ENCODE assay signal across 8 cellular contexts in genomic region chr6:33323623-33323948, GRCh38. TPM values are rescaled to one million over a fixed set of nuclear protein-coding genes. Genes with fewer than 3 reads are reported as not detected.
DNase-seq lines count a peak whose midpoint lies in the region; ATAC-seq and TF ChIP-seq lines count a peak whose summit lies in the region.

No MANE protein-coding gene starts in this region.

- H3K4me2 ChIP-seq in OCI-LY1 (ENCODE audit: low read length), result peak overlapping the region; percentile 96

- H3K4me3 ChIP-seq in left ventricle myocardium inferior, result peak overlapping the region; percentile 82
- peak overlapping the region; percentile 83 for H3K4me3 ChIP-seq in OCI-LY1 (ENCODE audit: low read depth, low read length, poor library complexity, severe bottlenecking)
- H3K4me3 ChIP-seq in epithelial cell of esophagus (ENCODE audit: low read length), result peak overlapping the region; percentile 91
- H3K4me3 ChIP-seq in rectal smooth muscle tissue (ENCODE audit: low read length), result peak overlapping the region; percentile 75

- TF ChIP-seq CTCF in left ventricle myocardium inferior (IDR thresholded peaks at IDR 0.05; ENCODE audit: borderline replicate concordance) (no peak), OCI-LY1 (IDR thresholded peaks at IDR 0.05; ENCODE audit: low read length) (no peak), epithelial cell of esophagus (IDR thresholded peaks at IDR 0.05; ENCODE audit: insufficient read depth, low read depth, low read length, missing control alignments) (no peak)

- peaks cover 10% of the 10 kb centered on the region; the same call in 1 of the 2 replicates for H3K79me2 ChIP-seq in OCI-LY1 (ENCODE audit: insufficient read depth, low read length)

- no peaks in the 10 kb centered on the region for H3K9me2 ChIP-seq in OCI-LY1 (ENCODE audit: low read depth, low read length)

- DNase-seq in left ventricle myocardium inferior (no peak), left ventricle myocardium superior (no peak), epithelial cell of esophagus (ENCODE audit: low read depth) (no peak), GM19240 (ENCODE audit: insufficient read length, low spot score) (no peak)
- DNase-seq in stimulated activated CD4-positive, alpha-beta T cell treated with anti-CD3 and anti-CD28 coated beads, Interleukin-1b, Interleukin-23, amount 100 ng/mL, for 48 hours, result no peak

- H3K27ac ChIP-seq in left ventricle myocardium inferior (replicated peaks) (peak overlapping the region; percentile 93), OCI-LY1 (ENCODE audit: low read depth, low read length, poor library complexity, severe bottlenecking) (peak overlapping the region; percentile 97), rectal smooth muscle tissue (ENCODE audit: low read depth, low read length) (peak overlapping the region; percentile 85)

- H3K36me3 ChIP-seq in left ventricle myocardium inferior (peaks cover 31% of the 10 kb centered on the region), OCI-LY1 (ENCODE audit: insufficient read depth, low read length) (peaks cover 29% of the 10 kb centered on the region), rectal smooth muscle tissue (ENCODE audit: control insufficient read depth, insufficient read depth, low read length) (peaks cover 17% of the 10 kb centered on the region)

- no peaks in the 10 kb centered on the region for H3K9me3 ChIP-seq in left ventricle myocardium inferior (replicated peaks)
- no peaks in the 10 kb centered on the region for H3K9me3 ChIP-seq in OCI-LY1 (ENCODE audit: low read length)

- H3K9ac ChIP-seq in OCI-LY1 (ENCODE audit: low read length) (peak overlapping the region; percentile 79), rectal smooth muscle tissue (ENCODE audit: low read length) (no peak overlapping the region)

- no peak for ATAC-seq in left ventricle myocardium superior
- ATAC-seq in HG02610 (IDR thresholded peaks at IDR 0.05; ENCODE audit: unreplicated experiment), result no peak

- intact Hi-C loops in left ventricle myocardium inferior (cut with micrococcal nuclease), result no loop called here
- intact Hi-C loops in left ventricle myocardium superior (cut with micrococcal nuclease), result no loop called here

- H3K27me3 ChIP-seq in left ventricle myocardium inferior (ENCODE audit: low read depth), result no peaks in the 10 kb centered on the region
- no peaks in the 10 kb centered on the region for H3K27me3 ChIP-seq in OCI-LY1 (ENCODE audit: insufficient read depth, low read length)
- no peaks in the 10 kb centered on the region for H3K27me3 ChIP-seq in rectal smooth muscle tissue (ENCODE audit: control insufficient read depth, insufficient read depth, low read length)

- H3K4me1 ChIP-seq in left ventricle myocardium inferior (peaks cover 51% of the 10 kb centered on the region), OCI-LY1 (ENCODE audit: insufficient read depth, low read length, severe bottlenecking) (peaks cover 60% of the 10 kb centered on the region), rectal smooth muscle tissue (ENCODE audit: control insufficient read depth, insufficient read depth, low read length) (peaks cover 4% of the 10 kb centered on the region)

- H4K20me1 ChIP-seq in OCI-LY1 (ENCODE audit: insufficient read depth, low read length), result no peaks in the 10 kb centered on the region

- H3F3A ChIP-seq in OCI-LY1 (ENCODE audit: insufficient read depth, low read length), result peaks cover 6% of the 10 kb centered on the region; the same call in 1 of the 2 replicates

- no peak overlapping the region for H2AFZ ChIP-seq in OCI-LY1 (ENCODE audit: low read length)

RNA-seq across cellular contexts. Expression of gene DAXX, which starts 0.8 kb away (rescaled TPM):
- total RNA-seq in left ventricle myocardium inferior, result 17.7 TPM
- 21.2 TPM for total RNA-seq in left ventricle myocardium superior

RNA-seq across cellular contexts. Expression of gene ZBTB22, which starts 6.0 kb away (rescaled TPM):
- total RNA-seq in left ventricle myocardium inferior, result 13.3 TPM
- total RNA-seq in left ventricle myocardium superior, result 11.1 TPM

RNA-seq across cellular contexts. Expression of gene TAPBP, which starts 9.7 kb away (rescaled TPM):
- total RNA-seq in left ventricle myocardium inferior, result 92.3 TPM
- 93.0 TPM for total RNA-seq in left ventricle myocardium superior

RNA-seq across cellular contexts. Expression of gene RGL2, which starts 24.8 kb away (rescaled TPM):
- total RNA-seq in left ventricle myocardium inferior (59.4 TPM), left ventricle myocardium superior (59.4 TPM)

RNA-seq across cellular contexts. Expression of gene PFDN6, which starts 34.2 kb away (rescaled TPM):
- 47.8 TPM for total RNA-seq in left ventricle myocardium inferior
- 57.3 TPM for total RNA-seq in left ventricle myocardium superior
